In genomic region chr22:42993651-42994275, GRCh38 we compare ENCODE assay signal across 1 cellular context.
A peak's percentile ranks its signal among the peaks of the same experiment; 100 is the strongest.
TF ChIP-seq lines count a peak whose summit lies in the region.

No MANE protein-coding gene starts in this region.

TF ChIP-seq in HepG2, 621 proteins besides CTCF, POLR2A, EP300 and RAD21 (continued from another document and continues in another):
- no peak for TF ChIP-seq CREB1 (IDR thresholded peaks at IDR 0.05)
- peak; percentile 50; the same call in 1 of the 2 replicates for TF ChIP-seq CREB1 (CRISPR knock-in tag; IDR thresholded peaks at IDR 0.05)
- TF ChIP-seq AHDC1 (CRISPR knock-in tag; IDR thresholded peaks at IDR 0.05; ENCODE audit: borderline replicate concordance), result 0 out of 2 replicates have a peak, but pooled peaks have one; percentile 66
- no peak for TF ChIP-seq SNAPC2 (CRISPR knock-in tag; IDR thresholded peaks at IDR 0.05)
- TF ChIP-seq ATF3 (CRISPR knock-in tag; IDR thresholded peaks at IDR 0.05), result peak; percentile 80
- no peak for TF ChIP-seq ZNF572 (CRISPR knock-in tag; IDR thresholded peaks at IDR 0.05)
- no peak for TF ChIP-seq IRF1 (CRISPR knock-in tag; IDR thresholded peaks at IDR 0.05; ENCODE audit: low read depth)
- TF ChIP-seq ZNF235 (CRISPR knock-in tag; IDR thresholded peaks at IDR 0.05; ENCODE audit: borderline replicate concordance), result no peak
- no peak for TF ChIP-seq NR3C1 (CRISPR knock-in tag; IDR thresholded peaks at IDR 0.05)
- no peak for TF ChIP-seq ZSCAN5A (CRISPR knock-in tag; IDR thresholded peaks at IDR 0.05; ENCODE audit: borderline replicate concordance)
- no peak for TF ChIP-seq CC2D1A (CRISPR knock-in tag; IDR thresholded peaks at IDR 0.05)
- TF ChIP-seq ZNF562 (CRISPR knock-in tag; IDR thresholded peaks at IDR 0.05; ENCODE audit: borderline replicate concordance), result no peak
- TF ChIP-seq ZNF451 (CRISPR knock-in tag; IDR thresholded peaks at IDR 0.05), result no peak
- TF ChIP-seq ZNF224 (CRISPR knock-in tag; IDR thresholded peaks at IDR 0.05), result 0 out of 2 replicates have a peak, but pooled peaks have one; percentile 52
- TF ChIP-seq AKNA (CRISPR knock-in tag; IDR thresholded peaks at IDR 0.05; ENCODE audit: borderline replicate concordance), result no peak
- peak; percentile 99 for TF ChIP-seq PITX1 (CRISPR knock-in tag; IDR thresholded peaks at IDR 0.05)
- 0 out of 2 replicates have a peak, but pooled peaks have one; percentile 31 for TF ChIP-seq ZFP90 (CRISPR knock-in tag; IDR thresholded peaks at IDR 0.05; ENCODE audit: borderline replicate concordance)
- no peak for TF ChIP-seq SRSF4 (IDR thresholded peaks at IDR 0.05; ENCODE audit: low read depth, low read length, poor library complexity, severe bottlenecking)
- TF ChIP-seq SMARCE1 (IDR thresholded peaks at IDR 0.05; ENCODE audit: borderline replicate concordance), result no peak
- no peak for TF ChIP-seq ZNF546 (CRISPR knock-in tag; conservative IDR thresholded peaks at IDR 0.05)
- TF ChIP-seq GFI1 (CRISPR knock-in tag; IDR thresholded peaks at IDR 0.05; ENCODE audit: borderline replicate concordance), result peak; percentile 77
- 0 out of 2 replicates have a peak, but pooled peaks have one; percentile 27 for TF ChIP-seq JUN (CRISPR knock-in tag; IDR thresholded peaks at IDR 0.05)
- no peak for TF ChIP-seq RBM22 (optimal IDR thresholded peaks at IDR 0.05; ENCODE audit: low read length)
- TF ChIP-seq MXI1 (IDR thresholded peaks at IDR 0.05; ENCODE audit: borderline replicate concordance, low read depth, low read length), result peak; percentile 11; the same call in 1 of the 3 replicates
- no peak for TF ChIP-seq CCDC6 (CRISPR knock-in tag; IDR thresholded peaks at IDR 0.05)
- TF ChIP-seq DZIP1 (CRISPR knock-in tag; IDR thresholded peaks at IDR 0.05), result no peak; the same call in 1 of the 2 replicates
- TF ChIP-seq SNAPC5 (CRISPR knock-in tag; IDR thresholded peaks at IDR 0.05; ENCODE audit: borderline replicate concordance), result no peak
- no peak for TF ChIP-seq ZNF180 (CRISPR knock-in tag; IDR thresholded peaks at IDR 0.05; ENCODE audit: borderline replicate concordance, low read depth)
- no peak for TF ChIP-seq ZNF639 (CRISPR knock-in tag; conservative IDR thresholded peaks at IDR 0.05)
- TF ChIP-seq ELF4 (CRISPR knock-in tag; IDR thresholded peaks at IDR 0.05; ENCODE audit: borderline replicate concordance), result no peak
- no peak for TF ChIP-seq MED8 (CRISPR knock-in tag; IDR thresholded peaks at IDR 0.05; ENCODE audit: insufficient replicate concordance)
- TF ChIP-seq ZFP41 (CRISPR knock-in tag; IDR thresholded peaks at IDR 0.05; ENCODE audit: borderline replicate concordance), result no peak
- peak; percentile 92 for TF ChIP-seq PAXIP1 (CRISPR knock-in tag; conservative IDR thresholded peaks at IDR 0.05)
- peak; percentile 54 for TF ChIP-seq ZNF644 (CRISPR knock-in tag; IDR thresholded peaks at IDR 0.05; ENCODE audit: low read depth)
- no peak for TF ChIP-seq NFYC (CRISPR knock-in tag; IDR thresholded peaks at IDR 0.05)
- no peak for TF ChIP-seq AHR (CRISPR knock-in tag; IDR thresholded peaks at IDR 0.05)
- TF ChIP-seq ZNF234 (CRISPR knock-in tag; conservative IDR thresholded peaks at IDR 0.05), result no peak
- TF ChIP-seq ZNF274 (CRISPR knock-in tag; IDR thresholded peaks at IDR 0.05), result 0 out of 2 replicates have a peak, but pooled peaks have one; percentile 11
- TF ChIP-seq BORCS8-MEF2B (CRISPR knock-in tag; IDR thresholded peaks at IDR 0.05), result peak; percentile 46; the same call in 1 of the 2 replicates
- peak; percentile 66 for TF ChIP-seq YEATS4 (CRISPR knock-in tag; IDR thresholded peaks at IDR 0.05; ENCODE audit: borderline replicate concordance)
- TF ChIP-seq KAT7 (CRISPR knock-in tag; IDR thresholded peaks at IDR 0.05; ENCODE audit: borderline replicate concordance), result no peak
